14 cellular contexts compared by ENCODE assay signal in genomic region chr1:160913229-160913628, GRCh38. TPM values are rescaled to one million over a fixed set of nuclear protein-coding genes. Genes with fewer than 3 reads are reported as not detected.
"Had no signal": no experiment of that assay in that cellular context is flagged by ENCODE, and none has a peak within 500 bp of the region (broad histone marks: within the 10 kb centered on the region; RNA-seq: fewer than 3 reads in every experiment).

No MANE protein-coding gene starts in this region.

RNA-seq across cellular contexts. Expression of gene ITLN1, which starts 28.2 kb away (rescaled TPM):
- total RNA-seq: activated CD4-positive, alpha-beta memory T cell treated with anti-CD3 and anti-CD28 coated beads, Interleukin-2, amount 10 ng/mL, durations not matched to agents 7 days and 5 days; activated CD4-positive, alpha-beta T cell treated with anti-CD3 and anti-CD28 coated beads, Interleukin-2, amount 10 ng/mL, durations not matched to agents 7 days and 5 days; activated naive CD4-positive, alpha-beta T cell treated with anti-CD3 and anti-CD28 coated beads, Interleukin-2, amount 50 U/mL, for 72 hours; activated naive CD8-positive, alpha-beta T cell treated with anti-CD3 and anti-CD28 coated beads, Interleukin-2, amount 10 ng/mL, durations not matched to agents 7 days and 5 days; activated T-cell treated with anti-CD3 and anti-CD28 coated beads, Interleukin-2, amount 50 U/mL, for 72 hours; astrocyte; bronchial epithelial cell; foreskin keratinocyte; T-helper 1 cell treated with Interleukin-12 subunit alpha and Interleukin-12 subunit beta and Interleukin-4 antibody, amounts not matched to agents 30 ng/mL and 1 ng/mL, for 36 hours had no signal
- polyA plus RNA-seq: foreskin keratinocyte had no signal

RNA-seq across cellular contexts. Expression of gene ITLN2, which starts 41.4 kb away (rescaled TPM):
- total RNA-seq: activated CD4-positive, alpha-beta memory T cell treated with anti-CD3 and anti-CD28 coated beads, Interleukin-2, amount 10 ng/mL, durations not matched to agents 7 days and 5 days; activated CD4-positive, alpha-beta T cell treated with anti-CD3 and anti-CD28 coated beads, Interleukin-2, amount 10 ng/mL, durations not matched to agents 7 days and 5 days; activated naive CD4-positive, alpha-beta T cell treated with anti-CD3 and anti-CD28 coated beads, Interleukin-2, amount 50 U/mL, for 72 hours; activated naive CD8-positive, alpha-beta T cell treated with anti-CD3 and anti-CD28 coated beads, Interleukin-2, amount 10 ng/mL, durations not matched to agents 7 days and 5 days; activated T-cell treated with anti-CD3 and anti-CD28 coated beads, Interleukin-2, amount 50 U/mL, for 72 hours; astrocyte; cardiac septum; cerebellum; dorsolateral prefrontal cortex; esophagus muscularis mucosa; foreskin keratinocyte; gastrocnemius medialis; T-helper 1 cell treated with Interleukin-12 subunit alpha and Interleukin-12 subunit beta and Interleukin-4 antibody, amounts not matched to agents 30 ng/mL and 1 ng/mL, for 36 hours had no signal
- polyA plus RNA-seq: foreskin keratinocyte had no signal

RNA-seq across cellular contexts. Expression of gene CD244, which starts 50.5 kb away (rescaled TPM):
- total RNA-seq: astrocyte, cerebellum, foreskin keratinocyte, gastrocnemius medialis had no signal
- polyA plus RNA-seq: foreskin keratinocyte had no signal
